1 cellular context compared by ENCODE assay signal in the genomic region with DNA sequence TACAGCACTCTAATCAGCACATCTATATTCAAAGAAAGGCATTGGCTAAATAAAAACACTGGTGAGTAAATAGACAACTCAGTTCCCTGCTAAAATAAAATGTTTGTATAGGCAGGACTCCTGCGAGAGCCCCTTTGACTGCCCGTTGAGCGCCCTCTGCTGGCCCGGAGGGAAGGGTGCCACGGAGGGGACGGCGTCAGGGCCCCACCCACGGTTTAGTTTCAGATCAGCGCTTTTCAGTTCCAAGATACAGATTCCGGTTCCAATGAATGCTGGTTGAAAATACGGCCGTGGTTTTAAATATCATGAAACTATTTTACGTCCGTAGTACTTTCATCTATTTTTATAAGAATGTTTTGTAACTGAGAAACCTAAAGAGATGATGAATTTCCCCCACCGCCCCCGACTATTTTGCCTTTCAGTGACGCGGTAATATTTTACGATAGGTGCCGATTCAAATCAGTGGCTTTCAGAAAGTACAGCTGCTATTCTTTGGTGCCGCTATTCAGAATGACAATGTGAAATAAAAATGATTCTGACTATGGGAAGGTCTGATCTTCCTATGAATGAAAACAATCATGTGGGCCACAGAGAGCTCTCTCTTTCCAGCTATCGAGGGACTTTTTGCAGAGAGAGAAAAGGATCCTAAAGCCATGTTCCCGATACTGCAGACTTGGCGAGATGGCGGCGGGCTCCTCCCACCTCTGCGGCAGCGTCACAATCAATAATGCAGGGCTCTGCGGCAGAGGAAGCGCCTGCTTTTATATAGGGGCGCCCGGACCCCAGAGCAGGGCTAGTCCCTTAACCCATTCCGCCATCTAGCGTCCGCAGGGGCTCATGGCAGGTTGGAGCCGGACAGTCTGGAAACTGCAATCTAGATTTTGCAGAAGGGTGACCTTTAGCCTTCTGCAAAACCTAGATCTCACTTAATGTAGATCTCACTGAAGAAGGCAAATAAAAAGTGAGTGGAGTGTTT.
TF ChIP-seq lines count a peak whose summit lies in the region.

No MANE protein-coding gene starts in this region.

TF ChIP-seq in K562, 482 proteins besides CTCF, POLR2A, EP300 and RAD21 (continued from another document and continues in another):
- TF ChIP-seq U2AF2 (optimal IDR thresholded peaks at IDR 0.05; ENCODE audit: low read depth, low read length) (no peak), DMBX1 (CRISPR knock-in tag; IDR thresholded peaks at IDR 0.05; ENCODE audit: borderline replicate concordance) (no peak), CREB1 (IDR thresholded peaks at IDR 0.05) (0 out of 2 replicates have a peak, but pooled peaks have one; percentile 24), CREB1 (CRISPR knock-in tag; IDR thresholded peaks at IDR 0.05) (peak; percentile 35; the same call in 1 of the 2 replicates), SAFB2 (IDR thresholded peaks at IDR 0.05; ENCODE audit: borderline replicate concordance, low read depth, low read length, severe bottlenecking) (no peak), TBP (optimal IDR thresholded peaks at IDR 0.05; ENCODE audit: low read depth, low read length) (peak; percentile 36), MAZ (CRISPR knock-in tag; conservative IDR thresholded peaks at IDR 0.05 in 1 of 2, IDR thresholded peaks at IDR 0.05 in 1 of 2) (peak in 1 of 2 experiments; percentile 77; a peak in 2 of 4 replicates), ZNF699 (CRISPR knock-in tag; IDR thresholded peaks at IDR 0.05; ENCODE audit: insufficient replicate concordance) (no peak), ZNF165 (CRISPR knock-in tag; IDR thresholded peaks at IDR 0.05; ENCODE audit: borderline replicate concordance) (no peak), SETDB1 (IDR thresholded peaks at IDR 0.05; ENCODE audit: low read length) (no peak), KHSRP (IDR thresholded peaks at IDR 0.05) (no peak), ARHGAP35 (IDR thresholded peaks at IDR 0.05; ENCODE audit: partially characterized antibody) (no peak), MCM7 (IDR thresholded peaks at IDR 0.05) (no peak), ZNF507 (tag; conservative IDR thresholded peaks at IDR 0.05) (no peak), SP1 (CRISPR knock-in tag; IDR thresholded peaks at IDR 0.05) (0 out of 2 replicates have a peak, but pooled peaks have one; percentile 47), BCOR (IDR thresholded peaks at IDR 0.05) (no peak), MIER1 (IDR thresholded peaks at IDR 0.05; ENCODE audit: low read depth) (no peak), ZEB2 (IDR thresholded peaks at IDR 0.05) (no peak), NFIX (CRISPR knock-in tag; IDR thresholded peaks at IDR 0.05; ENCODE audit: low read depth) (no peak), PHTF2 (CRISPR knock-in tag; IDR thresholded peaks at IDR 0.05) (no peak), HMG20B (CRISPR knock-in tag; IDR thresholded peaks at IDR 0.05) (no peak), NR3C1 (CRISPR knock-in tag; IDR thresholded peaks at IDR 0.05) (no peak), THRAP3 (IDR thresholded peaks at IDR 0.05; ENCODE audit: borderline replicate concordance) (no peak), SREBF1 (IDR thresholded peaks at IDR 0.05; ENCODE audit: borderline replicate concordance, low read depth, low read length) (no peak), CHD1 (IDR thresholded peaks at IDR 0.05; ENCODE audit: low read length) (no peak), ILF3 (IDR thresholded peaks at IDR 0.05; ENCODE audit: borderline replicate concordance) (no peak), PTRF (tag; IDR thresholded peaks at IDR 0.05) (no peak), TBL1XR1 (IDR thresholded peaks at IDR 0.05; ENCODE audit: low read length in 2 of 2) (no peak), SREBF2 (CRISPR knock-in tag; IDR thresholded peaks at IDR 0.05) (no peak), KDM4B (IDR thresholded peaks at IDR 0.05; ENCODE audit: borderline replicate concordance in 2 of 2, low read depth in 1 of 2) (no peak; a peak in 1 of 4 replicates), ESRRA (IDR thresholded peaks at IDR 0.05; ENCODE audit: borderline replicate concordance, low read depth) (no peak), ZNF408 (CRISPR knock-in tag; IDR thresholded peaks at IDR 0.05; ENCODE audit: low read depth) (no peak), ZNF589 (CRISPR knock-in tag; IDR thresholded peaks at IDR 0.05; ENCODE audit: low read depth) (no peak)
- TF ChIP-seq, protein P1, sequence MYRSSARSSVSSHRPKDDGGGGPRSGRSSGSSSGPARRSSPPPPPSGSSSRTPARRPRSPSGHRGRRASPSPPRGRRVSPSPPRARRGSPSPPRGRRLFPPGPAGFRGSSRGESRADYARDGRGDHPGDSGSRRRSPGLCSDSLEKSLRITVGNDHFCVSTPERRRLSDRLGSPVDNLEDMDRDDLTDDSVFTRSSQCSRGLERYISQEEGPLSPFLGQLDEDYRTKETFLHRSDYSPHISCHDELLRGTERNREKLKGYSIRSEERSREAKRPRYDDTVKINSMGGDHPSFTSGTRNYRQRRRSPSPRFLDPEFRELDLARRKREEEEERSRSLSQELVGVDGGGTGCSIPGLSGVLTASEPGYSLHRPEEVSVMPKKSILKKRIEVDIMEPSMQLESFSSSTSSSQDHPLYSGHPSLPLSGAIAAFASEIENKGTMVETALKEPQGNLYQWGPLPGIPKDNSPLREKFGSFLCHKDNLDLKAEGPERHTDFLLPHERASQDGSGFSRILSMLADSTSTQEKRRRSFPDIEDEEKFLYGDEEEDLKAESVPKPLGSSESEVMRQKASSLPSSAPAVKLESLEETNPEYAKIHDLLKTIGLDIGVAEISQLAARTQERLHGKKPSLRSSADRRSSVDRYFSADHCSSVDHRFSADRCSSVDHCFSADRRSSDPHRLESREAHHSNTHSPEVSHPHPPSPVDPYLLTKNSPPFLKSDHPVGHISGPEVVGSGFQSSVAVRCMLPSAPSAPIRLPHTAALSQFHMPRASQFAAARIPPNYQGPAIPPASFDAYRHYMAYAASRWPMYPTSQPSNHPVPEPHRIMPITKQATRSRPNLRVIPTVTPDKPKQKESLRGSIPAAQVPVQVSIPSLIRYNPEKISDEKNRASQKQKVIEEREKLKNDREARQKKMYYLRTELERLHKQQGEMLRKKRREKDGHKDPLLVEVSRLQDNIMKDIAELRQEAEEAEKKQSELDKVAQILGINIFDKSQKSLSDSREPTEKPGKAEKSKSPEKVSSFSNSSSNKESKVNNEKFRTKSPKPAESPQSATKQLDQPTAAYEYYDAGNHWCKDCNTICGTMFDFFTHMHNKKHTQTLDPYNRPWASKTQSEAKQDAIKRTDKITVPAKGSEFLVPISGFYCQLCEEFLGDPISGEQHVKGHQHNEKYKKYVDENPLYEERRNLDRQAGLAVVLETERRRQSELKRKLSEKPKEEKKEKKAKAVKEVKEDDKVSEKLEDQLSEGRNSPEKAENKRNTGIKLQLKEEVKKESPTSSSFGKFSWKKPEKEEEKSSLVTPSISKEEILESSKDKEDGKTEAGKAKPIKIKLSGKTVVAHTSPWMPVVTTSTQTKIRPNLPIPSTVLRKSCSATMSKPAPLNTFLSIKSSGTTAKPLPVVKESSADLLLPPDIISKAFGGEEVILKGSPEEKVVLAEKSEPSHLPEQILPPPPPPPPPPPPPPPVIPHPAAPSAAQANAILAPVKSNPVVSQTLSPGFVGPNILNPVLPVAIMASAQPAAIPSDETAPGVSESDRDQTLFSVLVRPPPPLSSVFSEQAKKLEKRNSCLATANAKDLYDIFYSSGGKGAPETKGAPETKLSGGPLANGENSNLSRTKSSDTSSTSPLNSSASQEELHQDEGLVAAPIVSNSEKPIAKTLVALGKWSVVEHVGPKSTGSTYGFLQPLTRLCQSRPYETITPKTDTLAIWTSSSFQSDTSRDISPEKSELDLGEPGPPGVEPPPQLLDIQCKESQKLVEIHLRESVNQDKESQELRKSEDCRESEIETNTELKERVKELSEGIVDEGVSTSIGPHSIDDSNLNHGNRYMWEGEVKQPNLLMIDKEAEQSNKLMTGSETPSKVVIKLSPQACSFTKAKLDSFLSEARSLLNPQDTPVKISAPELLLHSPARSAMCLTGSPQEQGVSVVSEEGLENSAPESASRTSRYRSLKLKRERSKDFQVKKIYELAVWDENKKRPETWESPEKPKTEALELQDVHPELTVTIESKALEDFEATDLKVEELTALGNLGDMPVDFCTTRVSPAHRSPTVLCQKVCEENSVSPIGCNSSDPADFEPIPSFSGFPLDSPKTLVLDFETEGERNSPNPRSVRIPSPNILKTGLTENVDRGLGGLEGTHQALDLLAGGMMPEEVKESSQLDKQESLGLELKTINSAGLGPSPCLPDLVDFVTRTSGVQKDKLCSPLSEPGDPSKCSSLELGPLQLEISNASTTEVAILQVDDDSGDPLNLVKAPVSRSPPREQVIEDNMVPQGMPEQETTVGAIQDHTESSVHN (IDR thresholded peaks at IDR 0.05; ENCODE audit: borderline replicate concordance in 1 of 2, low read depth in 1 of 2), result no peak
- TF ChIP-seq, protein P2, sequence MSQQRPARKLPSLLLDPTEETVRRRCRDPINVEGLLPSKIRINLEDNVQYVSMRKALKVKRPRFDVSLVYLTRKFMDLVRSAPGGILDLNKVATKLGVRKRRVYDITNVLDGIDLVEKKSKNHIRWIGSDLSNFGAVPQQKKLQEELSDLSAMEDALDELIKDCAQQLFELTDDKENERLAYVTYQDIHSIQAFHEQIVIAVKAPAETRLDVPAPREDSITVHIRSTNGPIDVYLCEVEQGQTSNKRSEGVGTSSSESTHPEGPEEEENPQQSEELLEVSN (IDR thresholded peaks at IDR 0.05; ENCODE audit: borderline replicate concordance in 1 of 2, extremely low read depth in 1 of 2, insufficient read depth in 1 of 2, insufficient read length in 1 of 2, low read depth in 1 of 2, low read length in 1 of 2, poor library complexity in 1 of 2, severe bottlenecking in 1 of 2), result no peak
- TF ChIP-seq, protein P3, sequence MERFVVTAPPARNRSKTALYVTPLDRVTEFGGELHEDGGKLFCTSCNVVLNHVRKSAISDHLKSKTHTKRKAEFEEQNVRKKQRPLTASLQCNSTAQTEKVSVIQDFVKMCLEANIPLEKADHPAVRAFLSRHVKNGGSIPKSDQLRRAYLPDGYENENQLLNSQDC (CRISPR knock-in tag; IDR thresholded peaks at IDR 0.05), result no peak
- TF ChIP-seq, protein P4, sequence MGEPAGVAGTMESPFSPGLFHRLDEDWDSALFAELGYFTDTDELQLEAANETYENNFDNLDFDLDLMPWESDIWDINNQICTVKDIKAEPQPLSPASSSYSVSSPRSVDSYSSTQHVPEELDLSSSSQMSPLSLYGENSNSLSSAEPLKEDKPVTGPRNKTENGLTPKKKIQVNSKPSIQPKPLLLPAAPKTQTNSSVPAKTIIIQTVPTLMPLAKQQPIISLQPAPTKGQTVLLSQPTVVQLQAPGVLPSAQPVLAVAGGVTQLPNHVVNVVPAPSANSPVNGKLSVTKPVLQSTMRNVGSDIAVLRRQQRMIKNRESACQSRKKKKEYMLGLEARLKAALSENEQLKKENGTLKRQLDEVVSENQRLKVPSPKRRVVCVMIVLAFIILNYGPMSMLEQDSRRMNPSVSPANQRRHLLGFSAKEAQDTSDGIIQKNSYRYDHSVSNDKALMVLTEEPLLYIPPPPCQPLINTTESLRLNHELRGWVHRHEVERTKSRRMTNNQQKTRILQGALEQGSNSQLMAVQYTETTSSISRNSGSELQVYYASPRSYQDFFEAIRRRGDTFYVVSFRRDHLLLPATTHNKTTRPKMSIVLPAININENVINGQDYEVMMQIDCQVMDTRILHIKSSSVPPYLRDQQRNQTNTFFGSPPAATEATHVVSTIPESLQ (CRISPR knock-in tag; IDR thresholded peaks at IDR 0.05), result no peak
- TF ChIP-seq, protein P5, sequence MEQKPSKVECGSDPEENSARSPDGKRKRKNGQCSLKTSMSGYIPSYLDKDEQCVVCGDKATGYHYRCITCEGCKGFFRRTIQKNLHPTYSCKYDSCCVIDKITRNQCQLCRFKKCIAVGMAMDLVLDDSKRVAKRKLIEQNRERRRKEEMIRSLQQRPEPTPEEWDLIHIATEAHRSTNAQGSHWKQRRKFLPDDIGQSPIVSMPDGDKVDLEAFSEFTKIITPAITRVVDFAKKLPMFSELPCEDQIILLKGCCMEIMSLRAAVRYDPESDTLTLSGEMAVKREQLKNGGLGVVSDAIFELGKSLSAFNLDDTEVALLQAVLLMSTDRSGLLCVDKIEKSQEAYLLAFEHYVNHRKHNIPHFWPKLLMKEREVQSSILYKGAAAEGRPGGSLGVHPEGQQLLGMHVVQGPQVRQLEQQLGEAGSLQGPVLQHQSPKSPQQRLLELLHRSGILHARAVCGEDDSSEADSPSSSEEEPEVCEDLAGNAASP (IDR thresholded peaks at IDR 0.05), result no peak
- TF ChIP-seq, protein P6, sequence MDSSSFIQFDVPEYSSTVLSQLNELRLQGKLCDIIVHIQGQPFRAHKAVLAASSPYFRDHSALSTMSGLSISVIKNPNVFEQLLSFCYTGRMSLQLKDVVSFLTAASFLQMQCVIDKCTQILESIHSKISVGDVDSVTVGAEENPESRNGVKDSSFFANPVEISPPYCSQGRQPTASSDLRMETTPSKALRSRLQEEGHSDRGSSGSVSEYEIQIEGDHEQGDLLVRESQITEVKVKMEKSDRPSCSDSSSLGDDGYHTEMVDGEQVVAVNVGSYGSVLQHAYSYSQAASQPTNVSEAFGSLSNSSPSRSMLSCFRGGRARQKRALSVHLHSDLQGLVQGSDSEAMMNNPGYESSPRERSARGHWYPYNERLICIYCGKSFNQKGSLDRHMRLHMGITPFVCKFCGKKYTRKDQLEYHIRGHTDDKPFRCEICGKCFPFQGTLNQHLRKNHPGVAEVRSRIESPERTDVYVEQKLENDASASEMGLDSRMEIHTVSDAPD (CRISPR knock-in tag; IDR thresholded peaks at IDR 0.05), result no peak
- TF ChIP-seq, protein P7, sequence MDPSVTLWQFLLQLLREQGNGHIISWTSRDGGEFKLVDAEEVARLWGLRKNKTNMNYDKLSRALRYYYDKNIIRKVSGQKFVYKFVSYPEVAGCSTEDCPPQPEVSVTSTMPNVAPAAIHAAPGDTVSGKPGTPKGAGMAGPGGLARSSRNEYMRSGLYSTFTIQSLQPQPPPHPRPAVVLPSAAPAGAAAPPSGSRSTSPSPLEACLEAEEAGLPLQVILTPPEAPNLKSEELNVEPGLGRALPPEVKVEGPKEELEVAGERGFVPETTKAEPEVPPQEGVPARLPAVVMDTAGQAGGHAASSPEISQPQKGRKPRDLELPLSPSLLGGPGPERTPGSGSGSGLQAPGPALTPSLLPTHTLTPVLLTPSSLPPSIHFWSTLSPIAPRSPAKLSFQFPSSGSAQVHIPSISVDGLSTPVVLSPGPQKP (CRISPR knock-in tag; IDR thresholded peaks at IDR 0.05), result no peak
- TF ChIP-seq, protein P8, sequence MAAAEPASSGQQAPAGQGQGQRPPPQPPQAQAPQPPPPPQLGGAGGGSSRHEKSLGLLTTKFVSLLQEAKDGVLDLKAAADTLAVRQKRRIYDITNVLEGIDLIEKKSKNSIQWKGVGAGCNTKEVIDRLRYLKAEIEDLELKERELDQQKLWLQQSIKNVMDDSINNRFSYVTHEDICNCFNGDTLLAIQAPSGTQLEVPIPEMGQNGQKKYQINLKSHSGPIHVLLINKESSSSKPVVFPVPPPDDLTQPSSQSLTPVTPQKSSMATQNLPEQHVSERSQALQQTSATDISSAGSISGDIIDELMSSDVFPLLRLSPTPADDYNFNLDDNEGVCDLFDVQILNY (CRISPR knock-in tag; IDR thresholded peaks at IDR 0.05), result no peak
- TF ChIP-seq, protein P9, sequence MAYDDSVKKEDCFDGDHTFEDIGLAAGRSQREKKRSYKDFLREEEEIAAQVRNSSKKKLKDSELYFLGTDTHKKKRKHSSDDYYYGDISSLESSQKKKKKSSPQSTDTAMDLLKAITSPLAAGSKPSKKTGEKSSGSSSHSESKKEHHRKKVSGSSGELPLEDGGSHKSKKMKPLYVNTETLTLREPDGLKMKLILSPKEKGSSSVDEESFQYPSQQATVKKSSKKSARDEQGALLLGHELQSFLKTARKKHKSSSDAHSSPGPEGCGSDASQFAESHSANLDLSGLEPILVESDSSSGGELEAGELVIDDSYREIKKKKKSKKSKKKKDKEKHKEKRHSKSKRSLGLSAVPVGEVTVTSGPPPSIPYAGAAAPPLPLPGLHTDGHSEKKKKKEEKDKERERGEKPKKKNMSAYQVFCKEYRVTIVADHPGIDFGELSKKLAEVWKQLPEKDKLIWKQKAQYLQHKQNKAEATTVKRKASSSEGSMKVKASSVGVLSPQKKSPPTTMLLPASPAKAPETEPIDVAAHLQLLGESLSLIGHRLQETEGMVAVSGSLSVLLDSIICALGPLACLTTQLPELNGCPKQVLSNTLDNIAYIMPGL (CRISPR knock-in tag; IDR thresholded peaks at IDR 0.05), result no peak
